In genomic region chr17:34672176-34672785, GRCh38 we compare ENCODE assay signal across 21 cellular contexts.
"Had no signal": no experiment of that assay in that cellular context is flagged by ENCODE, and none has a peak within 500 bp of the region (broad histone marks: within the 10 kb centered on the region; RNA-seq: fewer than 3 reads in every experiment).

No MANE protein-coding gene starts in this region.

- H3K36me3 Mint-ChIP-seq: immature natural killer cell; mesothelial cell of epicardium; naive B cell; natural killer cell treated with Interleukin-12 subunit alpha and Interleukin-12 subunit beta and Interleukin-15 and Interleukin-18, amount 100 ng/mL, for 72 hours; stimulated activated effector memory CD8-positive, alpha-beta T cell treated with anti-CD3 and anti-CD28 coated beads, Interleukin-12 subunit alpha, Interleukin-12 subunit beta, amount 100 ng/mL, for 72 hours had no signal

- H3K4me1 Mint-ChIP-seq: immature natural killer cell; naive B cell; stimulated activated effector memory CD8-positive, alpha-beta T cell treated with anti-CD3 and anti-CD28 coated beads, Interleukin-12 subunit alpha, Interleukin-12 subunit beta, amount 100 ng/mL, for 72 hours had no signal

- H3K4me3 Mint-ChIP-seq: immature natural killer cell; mesothelial cell of epicardium; naive B cell; natural killer cell treated with Interleukin-12 subunit alpha and Interleukin-12 subunit beta and Interleukin-15 and Interleukin-18, amount 100 ng/mL, for 72 hours; neural crest cell; stimulated activated effector memory CD8-positive, alpha-beta T cell treated with anti-CD3 and anti-CD28 coated beads, Interleukin-12 subunit alpha, Interleukin-12 subunit beta, amount 100 ng/mL, for 72 hours had no signal

- DNase-seq: cortex of kidney; effector CD4-positive, alpha-beta T cell; hypothalamus; immature natural killer cell; mesenchymal stem cell; mucosa of descending colon; naive B cell; retina; small intestine; stimulated activated CD4-positive, alpha-beta T cell treated with anti-CD3 and anti-CD28 coated beads, Interleukin-15, amount 100 ng/mL, for 24 hours; stimulated activated CD4-positive, alpha-beta T cell treated with anti-CD3 and anti-CD28 coated beads, Interleukin-2, amount 100 ng/mL, for 48 hours; stimulated activated naive CD4-positive, alpha-beta T cell treated with Interleukin-2 at 50 U/mL for 16 hours; stomach; thyroid gland; trophoblast cell had no signal

- H3K9me3 ChIP-seq: mucosa of descending colon, neutrophil, right lobe of liver, stomach, thyroid gland had no signal

- H3K9me3 Mint-ChIP-seq: immature natural killer cell; mesothelial cell of epicardium; natural killer cell treated with Interleukin-12 subunit alpha and Interleukin-12 subunit beta and Interleukin-15 and Interleukin-18, amount 100 ng/mL, for 72 hours; neural crest cell; stimulated activated effector memory CD8-positive, alpha-beta T cell treated with anti-CD3 and anti-CD28 coated beads, Interleukin-12 subunit alpha, Interleukin-12 subunit beta, amount 100 ng/mL, for 72 hours had no signal

- H3K27ac Mint-ChIP-seq: immature natural killer cell; mesothelial cell of epicardium; natural killer cell treated with Interleukin-12 subunit alpha and Interleukin-12 subunit beta and Interleukin-15 and Interleukin-18, amount 100 ng/mL, for 72 hours; stimulated activated effector memory CD8-positive, alpha-beta T cell treated with anti-CD3 and anti-CD28 coated beads, Interleukin-12 subunit alpha, Interleukin-12 subunit beta, amount 100 ng/mL, for 72 hours had no signal

- ATAC-seq: mucosa of descending colon; natural killer cell treated with Interleukin-12 subunit alpha and Interleukin-12 subunit beta and Interleukin-15 and Interleukin-18, amount 100 ng/mL, for 72 hours; right lobe of liver; stimulated activated effector memory CD8-positive, alpha-beta T cell treated with anti-CD3 and anti-CD28 coated beads, Interleukin-12 subunit alpha, Interleukin-12 subunit beta, amount 100 ng/mL, for 72 hours had no signal

- H3K4me3 ChIP-seq: mucosa of descending colon, right lobe of liver, stomach, thyroid gland had no signal
